2 cellular contexts compared by ENCODE assay signal in genomic region chr1:27952147-27952546, GRCh38.
TF ChIP-seq lines count a peak whose summit lies in the region.

No MANE protein-coding gene starts in this region.

TF ChIP-seq in liver, 16 proteins besides CTCF, POLR2A, EP300 and RAD21:
- TF ChIP-seq FOXA1 (IDR thresholded peaks at IDR 0.05) (no peak), TAF1 (conservative IDR thresholded peaks at IDR 0.05) (no peak), MAX (IDR thresholded peaks at IDR 0.05) (peak; percentile 73), EGR1 (IDR thresholded peaks at IDR 0.05; ENCODE audit: low read depth in 2 of 2) (peak in 1 of 2 donors; percentile 68), RXRA (IDR thresholded peaks at IDR 0.05) (peak; percentile 81 to 89), NR2F2 (IDR thresholded peaks at IDR 0.05) (no peak), FOXA2 (IDR thresholded peaks at IDR 0.05) (peak; percentile 29), JUND (IDR thresholded peaks at IDR 0.05) (peak in 1 of 2 donors; percentile 85), YY1 (IDR thresholded peaks at IDR 0.05) (peak; percentile 87), ATF3 (IDR thresholded peaks at IDR 0.05) (peak; percentile 38), REST (IDR thresholded peaks at IDR 0.05) (peak; percentile 77), SP1 (IDR thresholded peaks at IDR 0.05) (peak; percentile 88), ZBTB33 (IDR thresholded peaks at IDR 0.05) (no peak), GABPA (IDR thresholded peaks at IDR 0.05 in 1 of 2, conservative IDR thresholded peaks at IDR 0.05 in 1 of 2) (peak in 1 of 2 donors; percentile 62), HNF4G (IDR thresholded peaks at IDR 0.05) (peak; percentile 47), HNF4A (conservative IDR thresholded peaks at IDR 0.05) (peak; percentile 89 to 92)
TF ChIP-seq in liver: peak in this region for 12.

TF ChIP-seq in HepG2, 621 proteins besides CTCF, POLR2A, EP300 and RAD21:
- TF ChIP-seq ZNF383 (CRISPR knock-in tag; IDR thresholded peaks at IDR 0.05; ENCODE audit: borderline replicate concordance) (no peak), MEIS1 (CRISPR knock-in tag; IDR thresholded peaks at IDR 0.05; ENCODE audit: borderline replicate concordance) (no peak)
